1 cellular context compared by ENCODE assay signal in the genomic region with DNA sequence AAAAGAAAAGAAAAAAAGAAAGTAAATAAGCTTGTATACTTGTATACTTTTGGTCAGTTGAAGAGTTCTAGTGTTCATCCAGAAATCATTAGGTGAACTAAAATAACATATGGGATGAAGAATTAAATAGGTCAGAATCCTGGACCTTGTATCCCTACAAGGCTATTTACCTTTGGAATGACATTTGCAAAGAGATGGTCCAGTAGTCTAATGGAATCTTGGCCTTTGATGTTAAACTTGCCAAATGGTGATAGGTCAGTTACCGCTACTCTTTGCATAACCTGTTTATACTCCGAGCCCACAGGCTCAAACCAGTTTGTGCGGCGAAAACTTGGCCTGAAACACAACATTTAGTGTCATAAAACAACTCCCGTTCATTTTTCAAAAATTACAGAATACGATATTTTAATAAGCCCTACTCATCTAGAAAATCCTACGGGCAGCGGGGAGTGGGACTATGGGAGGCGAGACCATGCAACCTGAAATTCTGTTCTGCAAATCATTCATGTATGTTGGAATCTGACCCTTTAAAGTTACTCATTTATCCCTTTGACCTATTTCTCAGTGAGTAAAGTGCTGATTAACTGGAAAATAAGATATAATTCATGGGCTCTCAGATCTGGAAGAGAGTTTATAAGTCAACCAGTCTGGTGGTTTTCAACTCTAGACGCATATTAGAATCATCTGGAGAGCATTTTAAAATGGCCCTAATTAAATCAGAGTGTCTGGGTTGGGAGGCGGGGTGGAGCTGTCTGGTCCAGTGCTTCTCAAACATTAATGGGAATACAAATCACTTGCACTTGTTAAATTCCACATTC.
TF ChIP-seq lines count a peak whose summit lies in the region.

No MANE protein-coding gene starts in this region.

TF ChIP-seq in HepG2, 621 proteins besides CTCF, POLR2A, EP300 and RAD21 (continued from another document and continues in another):
- TF ChIP-seq, protein P1, sequence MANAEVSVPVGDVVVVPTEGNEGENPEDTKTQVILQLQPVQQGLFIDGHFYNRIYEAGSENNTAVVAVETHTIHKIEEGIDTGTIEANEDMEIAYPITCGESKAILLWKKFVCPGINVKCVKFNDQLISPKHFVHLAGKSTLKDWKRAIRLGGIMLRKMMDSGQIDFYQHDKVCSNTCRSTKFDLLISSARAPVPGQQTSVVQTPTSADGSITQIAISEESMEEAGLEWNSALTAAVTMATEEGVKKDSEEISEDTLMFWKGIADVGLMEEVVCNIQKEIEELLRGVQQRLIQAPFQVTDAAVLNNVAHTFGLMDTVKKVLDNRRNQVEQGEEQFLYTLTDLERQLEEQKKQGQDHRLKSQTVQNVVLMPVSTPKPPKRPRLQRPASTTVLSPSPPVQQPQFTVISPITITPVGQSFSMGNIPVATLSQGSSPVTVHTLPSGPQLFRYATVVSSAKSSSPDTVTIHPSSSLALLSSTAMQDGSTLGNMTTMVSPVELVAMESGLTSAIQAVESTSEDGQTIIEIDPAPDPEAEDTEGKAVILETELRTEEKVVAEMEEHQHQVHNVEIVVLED (CRISPR knock-in tag; IDR thresholded peaks at IDR 0.05; ENCODE audit: borderline replicate concordance), result no peak
- TF ChIP-seq, protein P2, sequence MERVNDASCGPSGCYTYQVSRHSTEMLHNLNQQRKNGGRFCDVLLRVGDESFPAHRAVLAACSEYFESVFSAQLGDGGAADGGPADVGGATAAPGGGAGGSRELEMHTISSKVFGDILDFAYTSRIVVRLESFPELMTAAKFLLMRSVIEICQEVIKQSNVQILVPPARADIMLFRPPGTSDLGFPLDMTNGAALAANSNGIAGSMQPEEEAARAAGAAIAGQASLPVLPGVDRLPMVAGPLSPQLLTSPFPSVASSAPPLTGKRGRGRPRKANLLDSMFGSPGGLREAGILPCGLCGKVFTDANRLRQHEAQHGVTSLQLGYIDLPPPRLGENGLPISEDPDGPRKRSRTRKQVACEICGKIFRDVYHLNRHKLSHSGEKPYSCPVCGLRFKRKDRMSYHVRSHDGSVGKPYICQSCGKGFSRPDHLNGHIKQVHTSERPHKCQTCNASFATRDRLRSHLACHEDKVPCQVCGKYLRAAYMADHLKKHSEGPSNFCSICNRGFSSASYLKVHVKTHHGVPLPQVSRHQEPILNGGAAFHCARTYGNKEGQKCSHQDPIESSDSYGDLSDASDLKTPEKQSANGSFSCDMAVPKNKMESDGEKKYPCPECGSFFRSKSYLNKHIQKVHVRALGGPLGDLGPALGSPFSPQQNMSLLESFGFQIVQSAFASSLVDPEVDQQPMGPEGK (CRISPR knock-in tag; IDR thresholded peaks at IDR 0.05), result 0 out of 2 replicates have a peak, but pooled peaks have one; percentile 11
- TF ChIP-seq KAT2B (IDR thresholded peaks at IDR 0.05; ENCODE audit: borderline replicate concordance, low read depth, low read length) (no peak), NFE2L1 (CRISPR knock-in tag; IDR thresholded peaks at IDR 0.05; ENCODE audit: borderline replicate concordance) (no peak), ZFP1 (CRISPR knock-in tag; IDR thresholded peaks at IDR 0.05) (no peak), ZNF263 (CRISPR knock-in tag; IDR thresholded peaks at IDR 0.05) (no peak), ZKSCAN5 (CRISPR knock-in tag; IDR thresholded peaks at IDR 0.05) (no peak), CREM (IDR thresholded peaks at IDR 0.05) (peak; percentile 79), CREM (CRISPR knock-in tag; IDR thresholded peaks at IDR 0.05) (no peak), ZNF253 (CRISPR knock-in tag; IDR thresholded peaks at IDR 0.05; ENCODE audit: borderline replicate concordance) (no peak), DMAP1 (CRISPR knock-in tag; IDR thresholded peaks at IDR 0.05) (peak; percentile 40; the same call in 1 of the 2 replicates), MYC (CRISPR knock-in tag; IDR thresholded peaks at IDR 0.05; ENCODE audit: borderline replicate concordance) (no peak), HOXA7 (CRISPR knock-in tag; IDR thresholded peaks at IDR 0.05) (no peak), NFKBIZ (CRISPR knock-in tag; IDR thresholded peaks at IDR 0.05) (no peak), GFI1 (CRISPR knock-in tag; IDR thresholded peaks at IDR 0.05; ENCODE audit: borderline replicate concordance) (peak; percentile 48; the same call in 1 of the 2 replicates), PPARG (CRISPR knock-in tag; conservative IDR thresholded peaks at IDR 0.05) (peak; percentile 90), MBNL3 (CRISPR knock-in tag; conservative IDR thresholded peaks at IDR 0.05) (no peak), FOXO1 (CRISPR knock-in tag; IDR thresholded peaks at IDR 0.05) (peak; percentile 93), ZNF543 (CRISPR knock-in tag; IDR thresholded peaks at IDR 0.05) (no peak), SOX6 (IDR thresholded peaks at IDR 0.05) (no peak), SOX6 (CRISPR knock-in tag; IDR thresholded peaks at IDR 0.05) (peak; percentile 28; the same call in 1 of the 2 replicates), FOXP1 (IDR thresholded peaks at IDR 0.05) (peak; percentile 61; the same call in 1 of the 2 replicates), FOXP1 (CRISPR knock-in tag; IDR thresholded peaks at IDR 0.05) (peak; percentile 83), ZKSCAN8 (CRISPR knock-in tag; IDR thresholded peaks at IDR 0.05; ENCODE audit: borderline replicate concordance) (peak; percentile 30; the same call in 1 of the 2 replicates), SATB2 (CRISPR knock-in tag; IDR thresholded peaks at IDR 0.05) (no peak), FOXC1 (CRISPR knock-in tag; IDR thresholded peaks at IDR 0.05; ENCODE audit: borderline replicate concordance) (no peak), MAF1 (CRISPR knock-in tag; IDR thresholded peaks at IDR 0.05; ENCODE audit: borderline replicate concordance) (no peak), ZNF776 (CRISPR knock-in tag; IDR thresholded peaks at IDR 0.05) (no peak)
- TF ChIP-seq, protein P3, sequence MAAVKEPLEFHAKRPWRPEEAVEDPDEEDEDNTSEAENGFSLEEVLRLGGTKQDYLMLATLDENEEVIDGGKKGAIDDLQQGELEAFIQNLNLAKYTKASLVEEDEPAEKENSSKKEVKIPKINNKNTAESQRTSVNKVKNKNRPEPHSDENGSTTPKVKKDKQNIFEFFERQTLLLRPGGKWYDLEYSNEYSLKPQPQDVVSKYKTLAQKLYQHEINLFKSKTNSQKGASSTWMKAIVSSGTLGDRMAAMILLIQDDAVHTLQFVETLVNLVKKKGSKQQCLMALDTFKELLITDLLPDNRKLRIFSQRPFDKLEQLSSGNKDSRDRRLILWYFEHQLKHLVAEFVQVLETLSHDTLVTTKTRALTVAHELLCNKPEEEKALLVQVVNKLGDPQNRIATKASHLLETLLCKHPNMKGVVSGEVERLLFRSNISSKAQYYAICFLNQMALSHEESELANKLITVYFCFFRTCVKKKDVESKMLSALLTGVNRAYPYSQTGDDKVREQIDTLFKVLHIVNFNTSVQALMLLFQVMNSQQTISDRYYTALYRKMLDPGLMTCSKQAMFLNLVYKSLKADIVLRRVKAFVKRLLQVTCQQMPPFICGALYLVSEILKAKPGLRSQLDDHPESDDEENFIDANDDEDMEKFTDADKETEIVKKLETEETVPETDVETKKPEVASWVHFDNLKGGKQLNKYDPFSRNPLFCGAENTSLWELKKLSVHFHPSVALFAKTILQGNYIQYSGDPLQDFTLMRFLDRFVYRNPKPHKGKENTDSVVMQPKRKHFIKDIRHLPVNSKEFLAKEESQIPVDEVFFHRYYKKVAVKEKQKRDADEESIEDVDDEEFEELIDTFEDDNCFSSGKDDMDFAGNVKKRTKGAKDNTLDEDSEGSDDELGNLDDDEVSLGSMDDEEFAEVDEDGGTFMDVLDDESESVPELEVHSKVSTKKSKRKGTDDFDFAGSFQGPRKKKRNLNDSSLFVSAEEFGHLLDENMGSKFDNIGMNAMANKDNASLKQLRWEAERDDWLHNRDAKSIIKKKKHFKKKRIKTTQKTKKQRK (IDR thresholded peaks at IDR 0.05; ENCODE audit: low read length), result no peak
- TF ChIP-seq, protein P4, sequence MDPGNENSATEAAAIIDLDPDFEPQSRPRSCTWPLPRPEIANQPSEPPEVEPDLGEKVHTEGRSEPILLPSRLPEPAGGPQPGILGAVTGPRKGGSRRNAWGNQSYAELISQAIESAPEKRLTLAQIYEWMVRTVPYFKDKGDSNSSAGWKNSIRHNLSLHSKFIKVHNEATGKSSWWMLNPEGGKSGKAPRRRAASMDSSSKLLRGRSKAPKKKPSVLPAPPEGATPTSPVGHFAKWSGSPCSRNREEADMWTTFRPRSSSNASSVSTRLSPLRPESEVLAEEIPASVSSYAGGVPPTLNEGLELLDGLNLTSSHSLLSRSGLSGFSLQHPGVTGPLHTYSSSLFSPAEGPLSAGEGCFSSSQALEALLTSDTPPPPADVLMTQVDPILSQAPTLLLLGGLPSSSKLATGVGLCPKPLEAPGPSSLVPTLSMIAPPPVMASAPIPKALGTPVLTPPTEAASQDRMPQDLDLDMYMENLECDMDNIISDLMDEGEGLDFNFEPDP (CRISPR knock-in tag; conservative IDR thresholded peaks at IDR 0.05), result no peak
- TF ChIP-seq, protein P5, sequence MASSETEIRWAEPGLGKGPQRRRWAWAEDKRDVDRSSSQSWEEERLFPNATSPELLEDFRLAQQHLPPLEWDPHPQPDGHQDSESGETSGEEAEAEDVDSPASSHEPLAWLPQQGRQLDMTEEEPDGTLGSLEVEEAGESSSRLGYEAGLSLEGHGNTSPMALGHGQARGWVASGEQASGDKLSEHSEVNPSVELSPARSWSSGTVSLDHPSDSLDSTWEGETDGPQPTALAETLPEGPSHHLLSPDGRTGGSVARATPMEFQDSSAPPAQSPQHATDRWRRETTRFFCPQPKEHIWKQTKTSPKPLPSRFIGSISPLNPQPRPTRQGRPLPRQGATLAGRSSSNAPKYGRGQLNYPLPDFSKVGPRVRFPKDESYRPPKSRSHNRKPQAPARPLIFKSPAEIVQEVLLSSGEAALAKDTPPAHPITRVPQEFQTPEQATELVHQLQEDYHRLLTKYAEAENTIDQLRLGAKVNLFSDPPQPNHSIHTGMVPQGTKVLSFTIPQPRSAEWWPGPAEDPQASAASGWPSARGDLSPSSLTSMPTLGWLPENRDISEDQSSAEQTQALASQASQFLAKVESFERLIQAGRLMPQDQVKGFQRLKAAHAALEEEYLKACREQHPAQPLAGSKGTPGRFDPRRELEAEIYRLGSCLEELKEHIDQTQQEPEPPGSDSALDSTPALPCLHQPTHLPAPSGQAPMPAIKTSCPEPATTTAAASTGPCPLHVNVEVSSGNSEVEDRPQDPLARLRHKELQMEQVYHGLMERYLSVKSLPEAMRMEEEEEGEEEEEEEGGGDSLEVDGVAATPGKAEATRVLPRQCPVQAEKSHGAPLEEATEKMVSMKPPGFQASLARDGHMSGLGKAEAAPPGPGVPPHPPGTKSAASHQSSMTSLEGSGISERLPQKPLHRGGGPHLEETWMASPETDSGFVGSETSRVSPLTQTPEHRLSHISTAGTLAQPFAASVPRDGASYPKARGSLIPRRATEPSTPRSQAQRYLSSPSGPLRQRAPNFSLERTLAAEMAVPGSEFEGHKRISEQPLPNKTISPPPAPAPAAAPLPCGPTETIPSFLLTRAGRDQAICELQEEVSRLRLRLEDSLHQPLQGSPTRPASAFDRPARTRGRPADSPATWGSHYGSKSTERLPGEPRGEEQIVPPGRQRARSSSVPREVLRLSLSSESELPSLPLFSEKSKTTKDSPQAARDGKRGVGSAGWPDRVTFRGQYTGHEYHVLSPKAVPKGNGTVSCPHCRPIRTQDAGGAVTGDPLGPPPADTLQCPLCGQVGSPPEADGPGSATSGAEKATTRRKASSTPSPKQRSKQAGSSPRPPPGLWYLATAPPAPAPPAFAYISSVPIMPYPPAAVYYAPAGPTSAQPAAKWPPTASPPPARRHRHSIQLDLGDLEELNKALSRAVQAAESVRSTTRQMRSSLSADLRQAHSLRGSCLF (CRISPR knock-in tag; IDR thresholded peaks at IDR 0.05; ENCODE audit: borderline replicate concordance), result no peak
- TF ChIP-seq, protein P6, sequence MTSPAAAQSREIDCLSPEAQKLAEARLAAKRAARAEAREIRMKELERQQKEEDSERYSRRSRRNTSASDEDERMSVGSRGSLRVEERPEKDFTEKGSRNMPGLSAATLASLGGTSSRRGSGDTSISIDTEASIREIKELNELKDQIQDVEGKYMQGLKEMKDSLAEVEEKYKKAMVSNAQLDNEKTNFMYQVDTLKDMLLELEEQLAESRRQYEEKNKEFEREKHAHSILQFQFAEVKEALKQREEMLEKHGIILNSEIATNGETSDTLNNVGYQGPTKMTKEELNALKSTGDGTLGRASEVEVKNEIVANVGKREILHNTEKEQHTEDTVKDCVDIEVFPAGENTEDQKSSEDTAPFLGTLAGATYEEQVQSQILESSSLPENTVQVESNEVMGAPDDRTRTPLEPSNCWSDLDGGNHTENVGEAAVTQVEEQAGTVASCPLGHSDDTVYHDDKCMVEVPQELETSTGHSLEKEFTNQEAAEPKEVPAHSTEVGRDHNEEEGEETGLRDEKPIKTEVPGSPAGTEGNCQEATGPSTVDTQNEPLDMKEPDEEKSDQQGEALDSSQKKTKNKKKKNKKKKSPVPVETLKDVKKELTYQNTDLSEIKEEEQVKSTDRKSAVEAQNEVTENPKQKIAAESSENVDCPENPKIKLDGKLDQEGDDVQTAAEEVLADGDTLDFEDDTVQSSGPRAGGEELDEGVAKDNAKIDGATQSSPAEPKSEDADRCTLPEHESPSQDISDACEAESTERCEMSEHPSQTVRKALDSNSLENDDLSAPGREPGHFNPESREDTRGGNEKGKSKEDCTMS (CRISPR knock-in tag; conservative IDR thresholded peaks at IDR 0.05), result no peak
- TF ChIP-seq, protein P7, sequence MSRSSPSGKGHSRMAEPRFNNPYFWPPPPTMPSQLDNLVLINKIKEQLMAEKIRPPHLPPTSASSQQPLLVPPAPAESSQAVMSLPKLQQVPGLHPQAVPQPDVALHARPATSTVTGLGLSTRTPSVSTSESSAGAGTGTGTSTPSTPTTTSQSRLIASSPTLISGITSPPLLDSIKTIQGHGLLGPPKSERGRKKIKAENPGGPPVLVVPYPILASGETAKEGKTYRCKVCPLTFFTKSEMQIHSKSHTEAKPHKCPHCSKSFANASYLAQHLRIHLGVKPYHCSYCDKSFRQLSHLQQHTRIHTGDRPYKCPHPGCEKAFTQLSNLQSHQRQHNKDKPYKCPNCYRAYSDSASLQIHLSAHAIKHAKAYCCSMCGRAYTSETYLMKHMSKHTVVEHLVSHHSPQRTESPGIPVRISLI (CRISPR knock-in tag; IDR thresholded peaks at IDR 0.05; ENCODE audit: borderline replicate concordance), result peak; percentile 55
- TF ChIP-seq, protein P8, sequence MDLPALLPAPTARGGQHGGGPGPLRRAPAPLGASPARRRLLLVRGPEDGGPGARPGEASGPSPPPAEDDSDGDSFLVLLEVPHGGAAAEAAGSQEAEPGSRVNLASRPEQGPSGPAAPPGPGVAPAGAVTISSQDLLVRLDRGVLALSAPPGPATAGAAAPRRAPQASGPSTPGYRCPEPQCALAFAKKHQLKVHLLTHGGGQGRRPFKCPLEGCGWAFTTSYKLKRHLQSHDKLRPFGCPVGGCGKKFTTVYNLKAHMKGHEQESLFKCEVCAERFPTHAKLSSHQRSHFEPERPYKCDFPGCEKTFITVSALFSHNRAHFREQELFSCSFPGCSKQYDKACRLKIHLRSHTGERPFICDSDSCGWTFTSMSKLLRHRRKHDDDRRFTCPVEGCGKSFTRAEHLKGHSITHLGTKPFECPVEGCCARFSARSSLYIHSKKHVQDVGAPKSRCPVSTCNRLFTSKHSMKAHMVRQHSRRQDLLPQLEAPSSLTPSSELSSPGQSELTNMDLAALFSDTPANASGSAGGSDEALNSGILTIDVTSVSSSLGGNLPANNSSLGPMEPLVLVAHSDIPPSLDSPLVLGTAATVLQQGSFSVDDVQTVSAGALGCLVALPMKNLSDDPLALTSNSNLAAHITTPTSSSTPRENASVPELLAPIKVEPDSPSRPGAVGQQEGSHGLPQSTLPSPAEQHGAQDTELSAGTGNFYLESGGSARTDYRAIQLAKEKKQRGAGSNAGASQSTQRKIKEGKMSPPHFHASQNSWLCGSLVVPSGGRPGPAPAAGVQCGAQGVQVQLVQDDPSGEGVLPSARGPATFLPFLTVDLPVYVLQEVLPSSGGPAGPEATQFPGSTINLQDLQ (CRISPR knock-in tag; IDR thresholded peaks at IDR 0.05), result no peak
